In the genomic region with DNA sequence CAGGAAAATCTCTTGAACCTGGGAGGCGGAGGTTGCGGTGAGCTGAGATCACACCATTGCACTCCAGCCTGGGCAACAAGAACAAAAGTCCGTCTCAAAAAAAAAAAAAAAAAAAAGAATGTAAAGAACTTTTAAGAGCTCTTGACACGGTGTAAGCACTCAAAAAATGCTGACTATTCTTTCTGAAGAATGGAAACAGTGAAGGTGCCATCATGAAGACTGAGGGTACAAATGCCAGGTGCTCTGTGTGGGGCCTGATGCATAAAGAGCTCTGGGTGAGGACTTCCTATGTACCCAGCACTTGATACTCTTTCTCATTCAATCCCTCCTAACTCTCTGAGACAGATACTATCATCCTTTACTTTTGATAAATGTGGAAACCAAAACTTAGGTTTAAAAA, we compare ENCODE assay signal across 1 cellular context.
TF ChIP-seq lines count a peak whose summit lies in the region.

No MANE protein-coding gene starts in this region.

TF ChIP-seq in K562, 482 proteins besides CTCF, POLR2A, EP300 and RAD21 (continued from another document):
- TF ChIP-seq, protein P1, sequence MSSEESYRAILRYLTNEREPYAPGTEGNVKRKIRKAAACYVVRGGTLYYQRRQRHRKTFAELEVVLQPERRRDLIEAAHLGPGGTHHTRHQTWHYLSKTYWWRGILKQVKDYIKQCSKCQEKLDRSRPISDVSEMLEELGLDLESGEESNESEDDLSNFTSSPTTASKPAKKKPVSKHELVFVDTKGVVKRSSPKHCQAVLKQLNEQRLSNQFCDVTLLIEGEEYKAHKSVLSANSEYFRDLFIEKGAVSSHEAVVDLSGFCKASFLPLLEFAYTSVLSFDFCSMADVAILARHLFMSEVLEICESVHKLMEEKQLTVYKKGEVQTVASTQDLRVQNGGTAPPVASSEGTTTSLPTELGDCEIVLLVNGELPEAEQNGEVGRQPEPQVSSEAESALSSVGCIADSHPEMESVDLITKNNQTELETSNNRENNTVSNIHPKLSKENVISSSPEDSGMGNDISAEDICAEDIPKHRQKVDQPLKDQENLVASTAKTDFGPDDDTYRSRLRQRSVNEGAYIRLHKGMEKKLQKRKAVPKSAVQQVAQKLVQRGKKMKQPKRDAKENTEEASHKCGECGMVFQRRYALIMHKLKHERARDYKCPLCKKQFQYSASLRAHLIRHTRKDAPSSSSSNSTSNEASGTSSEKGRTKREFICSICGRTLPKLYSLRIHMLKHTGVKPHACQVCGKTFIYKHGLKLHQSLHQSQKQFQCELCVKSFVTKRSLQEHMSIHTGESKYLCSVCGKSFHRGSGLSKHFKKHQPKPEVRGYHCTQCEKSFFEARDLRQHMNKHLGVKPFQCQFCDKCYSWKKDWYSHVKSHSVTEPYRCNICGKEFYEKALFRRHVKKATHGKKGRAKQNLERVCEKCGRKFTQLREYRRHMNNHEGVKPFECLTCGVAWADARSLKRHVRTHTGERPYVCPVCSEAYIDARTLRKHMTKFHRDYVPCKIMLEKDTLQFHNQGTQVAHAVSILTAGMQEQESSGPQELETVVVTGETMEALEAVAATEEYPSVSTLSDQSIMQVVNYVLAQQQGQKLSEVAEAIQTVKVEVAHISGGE (CRISPR knock-in tag; IDR thresholded peaks at IDR 0.05), result no peak
- TF ChIP-seq ZNF316 (IDR thresholded peaks at IDR 0.05), result peak; percentile 58; the same call in 1 of the 2 replicates
- TF ChIP-seq LARP7 (IDR thresholded peaks at IDR 0.05), result no peak
- TF ChIP-seq BRD4 (IDR thresholded peaks at IDR 0.05), result no peak
- TF ChIP-seq, protein P2, sequence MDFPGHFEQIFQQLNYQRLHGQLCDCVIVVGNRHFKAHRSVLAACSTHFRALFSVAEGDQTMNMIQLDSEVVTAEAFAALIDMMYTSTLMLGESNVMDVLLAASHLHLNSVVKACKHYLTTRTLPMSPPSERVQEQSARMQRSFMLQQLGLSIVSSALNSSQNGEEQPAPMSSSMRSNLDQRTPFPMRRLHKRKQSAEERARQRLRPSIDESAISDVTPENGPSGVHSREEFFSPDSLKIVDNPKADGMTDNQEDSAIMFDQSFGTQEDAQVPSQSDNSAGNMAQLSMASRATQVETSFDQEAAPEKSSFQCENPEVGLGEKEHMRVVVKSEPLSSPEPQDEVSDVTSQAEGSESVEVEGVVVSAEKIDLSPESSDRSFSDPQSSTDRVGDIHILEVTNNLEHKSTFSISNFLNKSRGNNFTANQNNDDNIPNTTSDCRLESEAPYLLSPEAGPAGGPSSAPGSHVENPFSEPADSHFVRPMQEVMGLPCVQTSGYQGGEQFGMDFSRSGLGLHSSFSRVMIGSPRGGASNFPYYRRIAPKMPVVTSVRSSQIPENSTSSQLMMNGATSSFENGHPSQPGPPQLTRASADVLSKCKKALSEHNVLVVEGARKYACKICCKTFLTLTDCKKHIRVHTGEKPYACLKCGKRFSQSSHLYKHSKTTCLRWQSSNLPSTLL (IDR thresholded peaks at IDR 0.05), result no peak
